Comparison of ENCODE assay signal across 9 cellular contexts in genomic region chr13:90413548-90413947, GRCh38.
"Had no signal": no experiment of that assay in that cellular context is flagged by ENCODE, and none has a peak within 500 bp of the region (broad histone marks: within the 10 kb centered on the region; RNA-seq: fewer than 3 reads in every experiment).

No MANE protein-coding gene starts in this region.

- H3K9ac ChIP-seq: GM23248, KMS-11 had no signal

- DNase-seq: GM23248, GOT3, HFFc6, IMR-90, KBM-7 had no signal

- H3K4me2 ChIP-seq: KMS-11 had no signal

- H3K9me3 ChIP-seq: HAP-1 had no signal

- H3K36me3 ChIP-seq: HAP-1 had no signal

- H3K27ac ChIP-seq: GM23248, KMS-11 had no signal

- ATAC-seq: HCT116 had no signal

- FAIRE-seq: HTR-8/SVneo had no signal

- H3K4me1 ChIP-seq: HAP-1 had no signal

- H3K4me3 ChIP-seq: GM23248, HAP-1 had no signal
